In genomic region chr19:11293468-11294389, GRCh38 we compare ENCODE assay signal across 1 cellular context.
A peak's percentile ranks its signal among the peaks of the same experiment; 100 is the strongest.
TF ChIP-seq lines count a peak whose summit lies in the region.

No MANE protein-coding gene starts in this region.

TF ChIP-seq in HCT116, 20 proteins besides CTCF, POLR2A, EP300 and RAD21 (continued from another document):
- TF ChIP-seq, protein P1, sequence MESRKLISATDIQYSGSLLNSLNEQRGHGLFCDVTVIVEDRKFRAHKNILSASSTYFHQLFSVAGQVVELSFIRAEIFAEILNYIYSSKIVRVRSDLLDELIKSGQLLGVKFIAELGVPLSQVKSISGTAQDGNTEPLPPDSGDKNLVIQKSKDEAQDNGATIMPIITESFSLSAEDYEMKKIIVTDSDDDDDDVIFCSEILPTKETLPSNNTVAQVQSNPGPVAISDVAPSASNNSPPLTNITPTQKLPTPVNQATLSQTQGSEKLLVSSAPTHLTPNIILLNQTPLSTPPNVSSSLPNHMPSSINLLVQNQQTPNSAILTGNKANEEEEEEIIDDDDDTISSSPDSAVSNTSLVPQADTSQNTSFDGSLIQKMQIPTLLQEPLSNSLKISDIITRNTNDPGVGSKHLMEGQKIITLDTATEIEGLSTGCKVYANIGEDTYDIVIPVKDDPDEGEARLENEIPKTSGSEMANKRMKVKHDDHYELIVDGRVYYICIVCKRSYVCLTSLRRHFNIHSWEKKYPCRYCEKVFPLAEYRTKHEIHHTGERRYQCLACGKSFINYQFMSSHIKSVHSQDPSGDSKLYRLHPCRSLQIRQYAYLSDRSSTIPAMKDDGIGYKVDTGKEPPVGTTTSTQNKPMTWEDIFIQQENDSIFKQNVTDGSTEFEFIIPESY (IDR thresholded peaks at IDR 0.05; ENCODE audit: extremely low read depth, insufficient replicate concordance, low read length): no peak
- TF ChIP-seq YY1 (IDR thresholded peaks at IDR 0.05; ENCODE audit: extremely low read depth, insufficient replicate concordance, low read depth, low read length) (peak; percentile 56), SP1 (IDR thresholded peaks at IDR 0.05; ENCODE audit: low read depth) (no peak), ELF1 (IDR thresholded peaks at IDR 0.05; ENCODE audit: borderline replicate concordance, low read depth) (no peak), ZFX (IDR thresholded peaks at IDR 0.05) (no peak), EZH2 (IDR thresholded peaks at IDR 0.05) (no peak), SIN3A (IDR thresholded peaks at IDR 0.05; ENCODE audit: low read depth) (no peak), TCF7L2 (IDR thresholded peaks at IDR 0.05; ENCODE audit: borderline replicate concordance, extremely low read depth, insufficient read depth, insufficient read length) (no peak), SRF (IDR thresholded peaks at IDR 0.05; ENCODE audit: low read depth) (no peak), JUND (IDR thresholded peaks at IDR 0.05) (no peak), FOSL1 (IDR thresholded peaks at IDR 0.05; ENCODE audit: low read depth) (no peak), POLR2AphosphoS5 (IDR thresholded peaks at IDR 0.05; ENCODE audit: low read depth, low read length) (peak; percentile 70), CBX3 (IDR thresholded peaks at IDR 0.05; ENCODE audit: low read depth) (peak; percentile 46), ATF3 (IDR thresholded peaks at IDR 0.05) (no peak), EGR1 (IDR thresholded peaks at IDR 0.05; ENCODE audit: low read depth) (no peak)
